ENCODE assay signal across 8 cellular contexts in genomic region chr15:57213783-57214366, GRCh38.
DNase-seq lines count a peak whose midpoint lies in the region; ATAC-seq and FAIRE-seq lines count a peak whose summit lies in the region.

No MANE protein-coding gene starts in this region.

- DNase-seq in DMS53 treated with DMSO at 0.1 percent for 48 hours (lab: John Stamatoyannopoulos, UW; ENCODE audit: unreplicated experiment) (peak; percentile 74), RCC 7860 (ENCODE audit: low spot score) (peak; percentile 52), fibroblast of peridontal ligament (ENCODE audit: extremely low read depth) (peak; percentile 75), pons (ENCODE audit: low spot score) (peak; percentile 90), MG63 (no peak)

- H3K36me3 ChIP-seq in MG63: no peaks in the 10 kb centered on the region

- FAIRE-seq in RCC 7860 (lab: Jason Lieb, UNC): peak; percentile 80

- H3K9me3 ChIP-seq in MG63: no peaks in the 10 kb centered on the region

- ATAC-seq in HG03378 (IDR thresholded peaks at IDR 0.05; ENCODE audit: unreplicated experiment) (peak; percentile 57), GM18867 (IDR thresholded peaks at IDR 0.05; ENCODE audit: unreplicated experiment) (no peak), HG03097 (IDR thresholded peaks at IDR 0.05; ENCODE audit: low FRiP score, unreplicated experiment) (no peak)

- no peak overlapping the region for H3K4me3 ChIP-seq in MG63

- H3K27me3 ChIP-seq in MG63: no peaks in the 10 kb centered on the region
